In the genomic region with DNA sequence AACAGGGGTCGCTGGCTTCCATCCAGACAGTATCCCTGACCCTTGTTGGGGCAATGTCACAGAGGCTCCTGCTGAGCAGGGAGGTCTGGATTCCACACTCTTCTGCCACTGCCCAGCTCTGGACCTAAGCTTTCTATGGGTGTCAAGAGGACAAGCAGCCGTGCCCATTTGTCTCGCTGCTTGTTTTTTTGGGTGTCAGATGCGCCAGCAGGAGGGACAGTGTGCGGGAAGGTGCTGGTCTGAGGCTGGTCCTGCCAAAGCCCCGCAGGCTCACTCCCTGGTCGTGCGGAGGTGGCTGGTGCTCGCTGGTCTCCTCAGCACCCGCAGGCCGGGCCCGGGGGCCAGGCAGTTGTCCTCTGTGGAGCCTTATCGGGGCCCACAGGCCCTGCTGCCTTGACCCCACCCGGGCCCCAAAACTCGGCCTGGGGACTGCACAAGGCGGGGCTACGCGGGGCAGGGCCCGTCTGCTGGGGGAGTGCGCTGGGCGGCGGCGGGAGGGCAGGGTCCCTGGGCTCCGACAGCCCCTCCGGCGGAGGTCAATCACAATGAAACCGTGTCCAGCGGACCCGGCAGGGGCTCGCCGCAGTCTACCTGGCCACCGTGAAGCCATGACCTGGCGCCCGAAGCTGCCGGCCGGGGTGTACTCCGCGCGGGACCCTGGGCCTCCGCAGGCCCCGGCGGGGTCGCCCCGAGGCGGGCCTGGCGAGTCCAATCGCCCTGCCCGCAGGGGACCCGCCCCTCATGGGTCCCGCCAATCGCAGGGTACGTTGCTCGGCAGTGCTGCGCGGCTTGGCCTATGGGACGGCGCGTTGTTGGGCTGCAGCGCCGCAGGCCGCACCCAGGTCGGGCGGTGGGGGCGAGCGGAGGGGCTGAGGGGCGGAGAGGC, we compare ENCODE assay signal across 8 cellular contexts. TPM values are rescaled to one million over a fixed set of nuclear protein-coding genes. Genes with fewer than 3 reads are reported as not detected.
DNase-seq lines count a peak whose midpoint lies in the region; ATAC-seq and TF ChIP-seq lines count a peak whose summit lies in the region.

A gene with protein sequence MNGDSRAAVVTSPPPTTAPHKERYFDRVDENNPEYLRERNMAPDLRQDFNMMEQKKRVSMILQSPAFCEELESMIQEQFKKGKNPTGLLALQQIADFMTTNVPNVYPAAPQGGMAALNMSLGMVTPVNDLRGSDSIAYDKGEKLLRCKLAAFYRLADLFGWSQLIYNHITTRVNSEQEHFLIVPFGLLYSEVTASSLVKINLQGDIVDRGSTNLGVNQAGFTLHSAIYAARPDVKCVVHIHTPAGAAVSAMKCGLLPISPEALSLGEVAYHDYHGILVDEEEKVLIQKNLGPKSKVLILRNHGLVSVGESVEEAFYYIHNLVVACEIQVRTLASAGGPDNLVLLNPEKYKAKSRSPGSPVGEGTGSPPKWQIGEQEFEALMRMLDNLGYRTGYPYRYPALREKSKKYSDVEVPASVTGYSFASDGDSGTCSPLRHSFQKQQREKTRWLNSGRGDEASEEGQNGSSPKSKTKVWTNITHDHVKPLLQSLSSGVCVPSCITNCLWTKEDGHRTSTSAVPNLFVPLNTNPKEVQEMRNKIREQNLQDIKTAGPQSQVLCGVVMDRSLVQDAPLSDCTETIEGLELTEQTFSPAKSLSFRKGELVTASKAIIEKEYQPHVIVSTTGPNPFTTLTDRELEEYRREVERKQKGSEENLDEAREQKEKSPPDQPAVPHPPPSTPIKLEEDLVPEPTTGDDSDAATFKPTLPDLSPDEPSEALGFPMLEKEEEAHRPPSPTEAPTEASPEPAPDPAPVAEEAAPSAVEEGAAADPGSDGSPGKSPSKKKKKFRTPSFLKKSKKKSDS (plus strand): TSS at position 822 of the 886 bp plus-strand sequence. CDS start 32,072 bp downstream, outside the sequence.

- TF ChIP-seq POLR2A in right lobe of liver (IDR thresholded peaks at IDR 0.05) = peak; percentile 82

- TF ChIP-seq CTCF in BJ (IDR thresholded peaks at IDR 0.05; ENCODE audit: insufficient read depth, low read depth, low read length) = no peak
- no peak for TF ChIP-seq CTCF in right lobe of liver (IDR thresholded peaks at IDR 0.05)

- H3K36me3 ChIP-seq in BJ (ENCODE audit: control insufficient read depth, insufficient read depth, low read length) (no peaks in the 10 kb centered on the region), right lobe of liver (no peaks in the 10 kb centered on the region)

- peaks cover 0 to 33% (median 2%) of the 10 kb centered on the region in 4 donors for H3K4me1 ChIP-seq in right lobe of liver

- no peaks in the 10 kb centered on the region for H3K27me3 ChIP-seq in BJ (ENCODE audit: control insufficient read depth, insufficient read depth, low read length)
- no peaks in the 10 kb centered on the region for H3K27me3 ChIP-seq in right lobe of liver

- H3K9me3 ChIP-seq in right lobe of liver = no peaks in the 10 kb centered on the region

- POLR2A ChIA-PET in BJ (lab: Charles Lee) = no interaction called here

- DNase-seq in BJ (ENCODE audit: low read depth) (peak; percentile 82), NCI-H69 (lab: John Stamatoyannopoulos, UW) (peak; percentile 85), dermis microvascular lymphatic vessel endothelial cell (ENCODE audit: low read depth in 2 of 2) (peak; percentile 85 to 96), right lobe of liver (peak; percentile 93 to 95 (median 95))
- DNase-seq in activated CD4-positive, alpha-beta T cell treated with anti-CD3 and anti-CD28 coated beads, Interleukin-2, amount 50 U/mL, for 48 hours = peak; percentile 93 to 94
- peak; percentile 91 for DNase-seq in stimulated activated CD4-positive, alpha-beta T cell treated with anti-CD3 and anti-CD28 coated beads, Interleukin-4, amount 100 ng/mL, for 24 hours

- intact Hi-C loops in right lobe of liver (cut with DNase I) = no loop called here

- WGBS in right lobe of liver (ENCODE audit: insufficient coverage, low coverage, low lambda C conversion rate, missing lambda C conversion rate) = 0% methylated on average over 4 of the region's 66 CpGs

- CTCF ChIA-PET in BJ (lab: Yijun Ruan, JAX) = interaction anchor here (0.6 kb wide), 1 partner anchor 92 kb away, joined by 4 read pairs; no protein-coding TSS in a partner anchor

- H3K4me3 ChIP-seq in BJ (ENCODE audit: low read depth, low read length) (peak within 1 kb of the TSS; percentile 89), right lobe of liver (peak within 1 kb of the TSS; percentile 83 to 94 (median 90))

- H3K27ac ChIP-seq in right lobe of liver = peak within 1 kb of the TSS; percentile 79 to 98 (median 81)

- ATAC-seq in GM19043 (IDR thresholded peaks at IDR 0.05; ENCODE audit: low read depth, unreplicated experiment) (peak; percentile 69), HG03354 (IDR thresholded peaks at IDR 0.05; ENCODE audit: poor library complexity, severe bottlenecking, unreplicated experiment) (peak; percentile 82), right lobe of liver (peak; percentile 95 to 99 (median 98))

RNA-seq across cellular contexts. Expression of the gene that starts here (rescaled TPM):
- 96.8 and 140 TPM in 2 replicates for polyA plus RNA-seq in BJ (2011; rRNA removed)
- 70.2 and 91.2 TPM in 2 replicates for polyA minus RNA-seq in BJ (2011; rRNA and poly(A)+ RNA removed)
- total RNA-seq in dermis microvascular lymphatic vessel endothelial cell (147 and 180 TPM in 2 replicates), right lobe of liver (100 to 1,000 TPM in 3 of 6 experiments, 10 to 100 TPM in 3; 94.4 to 120 (median 103) TPM)

Comparison
In these comparisons a context has a peak if more than half of its experiments do, and no peak if none do; other contexts are left out.
1. Peak in every context shown above with its lines: DNase-seq, ATAC-seq, H3K4me3 ChIP-seq and H3K27ac ChIP-seq.